Comparison of ENCODE assay signal across 12 cellular contexts in the genomic region with DNA sequence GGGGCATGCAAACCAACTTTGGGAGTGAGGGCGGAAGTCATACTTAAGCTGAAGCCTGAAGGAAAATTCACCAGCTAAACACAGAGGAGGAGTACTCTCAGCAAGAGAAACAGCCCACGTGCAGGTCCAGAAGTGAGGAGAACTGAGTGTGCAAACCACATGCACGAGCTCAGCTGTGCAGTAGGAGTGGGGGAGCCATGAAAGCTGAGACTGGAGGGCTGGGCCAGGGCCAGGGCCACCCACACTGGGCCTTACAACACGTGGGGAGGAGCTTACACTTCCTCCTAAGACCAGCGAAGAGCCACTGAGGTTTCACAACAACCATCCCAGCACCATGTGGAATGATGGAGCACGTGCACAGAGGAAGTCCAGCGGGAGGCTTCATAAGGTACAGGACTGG. TPM values are rescaled to one million over a fixed set of nuclear protein-coding genes. Genes with fewer than 3 reads are reported as not detected.
DNase-seq lines count a peak whose midpoint lies in the region; ATAC-seq and TF ChIP-seq lines count a peak whose summit lies in the region.
"Had no signal": no experiment of that assay in that cellular context is flagged by ENCODE, and none has a peak within 500 bp of the region (broad histone marks: within the 10 kb centered on the region; RNA-seq: fewer than 3 reads in every experiment).

No MANE protein-coding gene starts in this region.

- H3K9ac ChIP-seq in IMR-90 (ENCODE audit: low read depth, low read length) (no peak overlapping the region), smooth muscle cell (ENCODE audit: low read depth) (no peak overlapping the region)

- H3K4me1 ChIP-seq in IMR-90 (ENCODE audit: control insufficient read depth, insufficient read depth, low read length) (no peaks in the 10 kb centered on the region), smooth muscle cell (ENCODE audit: low read depth) (no peaks in the 10 kb centered on the region)
- H3K4me1 ChIP-seq: sigmoid colon had no signal

- peaks cover 12% of the 10 kb centered on the region for H3K9me3 Mint-ChIP-seq in stimulated activated effector memory CD8-positive, alpha-beta T cell treated with anti-CD3 and anti-CD28 coated beads, Interleukin-12 subunit alpha, Interleukin-12 subunit beta, amount 100 ng/mL, for 72 hours

- WGBS in IMR-90 (ENCODE audit: extremely low coverage in 2 of 2, insufficient read length in 1 of 2), 2 experiments: 33% methylated on average over 1 of the region's 7 CpGs; no CpG with 5 or more reads in 1 of the 2 experiments
- 40% methylated on average over 7 of the region's 7 CpGs for WGBS in smooth muscle cell (ENCODE audit: low lambda C conversion rate)

- peaks cover under 1% of the 10 kb centered on the region for H3K4me1 Mint-ChIP-seq in stimulated activated effector memory CD8-positive, alpha-beta T cell treated with anti-CD3 and anti-CD28 coated beads, Interleukin-12 subunit alpha, Interleukin-12 subunit beta, amount 100 ng/mL, for 72 hours

- TF ChIP-seq CTCF in IMR-90 (conservative IDR thresholded peaks at IDR 0.05; ENCODE audit: low read depth, low read length) (no peak), astrocyte of the spinal cord (IDR thresholded peaks at IDR 0.05; ENCODE audit: low read depth, low read length) (no peak), smooth muscle cell (IDR thresholded peaks at IDR 0.05; ENCODE audit: borderline replicate concordance, insufficient read depth, poor library complexity, severe bottlenecking) (no peak)

- H3K27me3 ChIP-seq in IMR-90 (ENCODE audit: control insufficient read depth, insufficient read depth, low read length) (peaks cover 9% of the 10 kb centered on the region), smooth muscle cell (ENCODE audit: low read depth) (peaks cover 4% of the 10 kb centered on the region)
- H3K27me3 ChIP-seq: sigmoid colon had no signal

- no peak overlapping the region for H2BK5ac ChIP-seq in IMR-90 (ENCODE audit: low read depth, low read length, poor library complexity, severe bottlenecking)

- no peak overlapping the region for H2BK15ac ChIP-seq in IMR-90 (ENCODE audit: low read depth, low read length)

- H3K79me1 ChIP-seq in IMR-90 (ENCODE audit: low read depth in 1 of 2, low read length in 2 of 2): no peaks in the 10 kb centered on the region

- H3K27ac ChIP-seq in IMR-90 (ENCODE audit: insufficient read depth, low read length) (no peak overlapping the region), smooth muscle cell (ENCODE audit: low read depth) (no peak overlapping the region)
- H3K27ac ChIP-seq: sigmoid colon had no signal

- no peak overlapping the region for H3K4me2 ChIP-seq in IMR-90 (ENCODE audit: low read depth, low read length)
- H3K4me2 ChIP-seq in smooth muscle cell: no peak overlapping the region

- in situ Hi-C loops in IMR-90 (cut with MboI; ENCODE audit: low sequenced_read_pairs) (loop anchor here (25.0 kb wide), 1 partner anchor 155 kb away; no protein-coding TSS in a partner anchor), astrocyte of the spinal cord (cut with HindIII; ENCODE audit: low sequenced_read_pairs) (no loop called here)

- H3F3A ChIP-seq in smooth muscle cell (ENCODE audit: low read depth): no peaks in the 10 kb centered on the region

- H4K91ac ChIP-seq in IMR-90 (ENCODE audit: insufficient read depth, low read depth, low read length): no peak overlapping the region

- H2BK20ac ChIP-seq in IMR-90 (ENCODE audit: low read depth, low read length): no peak overlapping the region

- no peak overlapping the region for H3K4me3 Mint-ChIP-seq in stimulated activated effector memory CD8-positive, alpha-beta T cell treated with anti-CD3 and anti-CD28 coated beads, Interleukin-12 subunit alpha, Interleukin-12 subunit beta, amount 100 ng/mL, for 72 hours
- H3K4me3 Mint-ChIP-seq: CD4-positive, CD25-positive, alpha-beta regulatory T cell had no signal

- no peak overlapping the region for H3K14ac ChIP-seq in IMR-90 (replicated peaks; ENCODE audit: low read depth, low read length)

- no peak overlapping the region for H3K4ac ChIP-seq in IMR-90 (ENCODE audit: low read depth, low read length)

- no peak overlapping the region for H2BK120ac ChIP-seq in IMR-90 (ENCODE audit: low read depth, low read length)

- H3K56ac ChIP-seq in IMR-90 (ENCODE audit: extremely low read depth, insufficient read depth, low read length): no peak overlapping the region

- H3K18ac ChIP-seq in IMR-90 (ENCODE audit: low read depth, low read length): no peak overlapping the region

- no peak overlapping the region for H3K27ac Mint-ChIP-seq in stimulated activated effector memory CD8-positive, alpha-beta T cell treated with anti-CD3 and anti-CD28 coated beads, Interleukin-12 subunit alpha, Interleukin-12 subunit beta, amount 100 ng/mL, for 72 hours

- POLR2A ChIA-PET in IMR-90 (lab: Charles Lee; ENCODE audit: unreplicated experiment): no interaction called here

- H3K36me3 ChIP-seq in IMR-90 (ENCODE audit: control insufficient read depth, insufficient read depth, low read length): no peaks in the 10 kb centered on the region
- H3K36me3 ChIP-seq in smooth muscle cell (ENCODE audit: low read depth): no peaks in the 10 kb centered on the region
- H3K36me3 ChIP-seq: sigmoid colon had no signal

- H3K9me3 ChIP-seq in IMR-90 (ENCODE audit: control insufficient read depth, insufficient read depth, low read length) (peaks cover 8% of the 10 kb centered on the region), smooth muscle cell (replicated peaks; ENCODE audit: low read depth) (peaks cover 6% of the 10 kb centered on the region)

- CTCF ChIA-PET in IMR-90 (lab: Yijun Ruan, JAX): interaction anchor here (0.6 to 1.8 kb wide), 4 partner anchors 10 to 629 kb away, joined by 3 to 6 read pairs (median 4); no protein-coding TSS in a partner anchor

- intact Hi-C loops in IMR-90 (cut with micrococcal nuclease): no loop called here

- TF ChIP-seq RAD21 in IMR-90 (IDR thresholded peaks at IDR 0.05; ENCODE audit: low read length): no peak

- H3K9me1 ChIP-seq in IMR-90 (ENCODE audit: insufficient read depth, low read length): no peaks in the 10 kb centered on the region

- dilution Hi-C loops in IMR-90 (cut with HindIII; ENCODE audit: low sequenced_read_pairs, unreplicated experiment): no loop called here

- no TSS peak for BruUV-seq in IMR-90 (replicated peaks; lab: Mats Ljungman, UMichigan)

- H2AFZ ChIP-seq in IMR-90 (replicated peaks; ENCODE audit: low read length, poor library complexity): peak overlapping the region; percentile 74
- no peak overlapping the region for H2AFZ ChIP-seq in smooth muscle cell (ENCODE audit: low read depth)

- DNase-seq in AG08396 (ENCODE audit: low spot score) (peak; percentile 56), IMR-90 (peak; percentile 86), astrocyte of the spinal cord (ENCODE audit: low read depth, low spot score) (peak; percentile 22), left kidney (ENCODE audit: low read depth, low spot score) (peak; percentile 66), NCI-H510A treated with DMSO at 0.1 percent for 48 hours (lab: John Stamatoyannopoulos, UW) (no peak), smooth muscle cell (lab: John Stamatoyannopoulos, UW; ENCODE audit: unreplicated experiment) (no peak), NCI-H774 (lab: John Stamatoyannopoulos, UW) (no peak)
- DNase-seq in stimulated activated effector memory CD8-positive, alpha-beta T cell treated with anti-CD3 and anti-CD28 coated beads, Interleukin-12 subunit alpha, Interleukin-12 subunit beta, amount 100 ng/mL, for 72 hours (ENCODE audit: low spot score in 2 of 2): no peak
- DNase-seq: CD4-positive, CD25-positive, alpha-beta regulatory T cell; NCI-H2171; SHP77 treated with DMSO at 0.1 percent for 48 hours; sigmoid colon had no signal

- H4K8ac ChIP-seq in IMR-90 (ENCODE audit: low read depth in 2 of 2, low read length in 2 of 2): no peak overlapping the region

- peaks cover 7% of the 10 kb centered on the region for H3K36me3 Mint-ChIP-seq in stimulated activated effector memory CD8-positive, alpha-beta T cell treated with anti-CD3 and anti-CD28 coated beads, Interleukin-12 subunit alpha, Interleukin-12 subunit beta, amount 100 ng/mL, for 72 hours
- H3K36me3 Mint-ChIP-seq: CD4-positive, CD25-positive, alpha-beta regulatory T cell had no signal

- H4K5ac ChIP-seq in IMR-90 (ENCODE audit: low read depth, low read length): no peak overlapping the region

- H4K20me1 ChIP-seq in IMR-90 (ENCODE audit: insufficient read depth, low read length): no peaks in the 10 kb centered on the region
- H4K20me1 ChIP-seq in smooth muscle cell (ENCODE audit: low read depth): no peaks in the 10 kb centered on the region

- H3K79me2 ChIP-seq in smooth muscle cell (ENCODE audit: low read depth): no peaks in the 10 kb centered on the region

- H2AK5ac ChIP-seq in IMR-90 (ENCODE audit: low read depth, low read length): no peak overlapping the region

- no peak overlapping the region for H3K23ac ChIP-seq in IMR-90 (ENCODE audit: low read depth, low read length)

- H2AK9ac ChIP-seq in IMR-90 (replicated peaks; ENCODE audit: low read depth, low read length, poor library complexity): peak overlapping the region; percentile 44

- ATAC-seq in IMR-90 (ENCODE audit: low read depth): peak; percentile 95
- ATAC-seq in stimulated activated effector memory CD8-positive, alpha-beta T cell treated with anti-CD3 and anti-CD28 coated beads, Interleukin-12 subunit alpha, Interleukin-12 subunit beta, amount 100 ng/mL, for 72 hours: no peak

- TF ChIP-seq POLR2A in IMR-90 (IDR thresholded peaks at IDR 0.05; ENCODE audit: low read depth, low read length): no peak

- no peak overlapping the region for H3K4me3 ChIP-seq in IMR-90 (ENCODE audit: insufficient read depth, low read depth, low read length)
- H3K4me3 ChIP-seq in astrocyte of the spinal cord (ENCODE audit: low read depth, low read length): no peak overlapping the region
- H3K4me3 ChIP-seq in smooth muscle cell: no peak overlapping the region
- H3K4me3 ChIP-seq: sigmoid colon had no signal

TF ChIP-seq in IMR-90, 13 proteins besides CTCF, POLR2A, EP300 and RAD21 (continues in another document):
- no peak for TF ChIP-seq MAFK (IDR thresholded peaks at IDR 0.05; ENCODE audit: low read depth, low read length)
- TF ChIP-seq FOS (IDR thresholded peaks at IDR 0.05; ENCODE audit: low read depth, low read length): no peak
- peak; percentile 94 for TF ChIP-seq BHLHE40 (IDR thresholded peaks at IDR 0.05; ENCODE audit: low read depth, low read length)
- TF ChIP-seq RCOR1 (IDR thresholded peaks at IDR 0.05; ENCODE audit: insufficient replicate concordance, low read length): no peak
- no peak for TF ChIP-seq CHD1 (IDR thresholded peaks at IDR 0.05; ENCODE audit: low read depth, low read length)

RNA-seq across cellular contexts. Expression of a gene that starts 9.3 kb away (rescaled TPM):
- total RNA-seq in IMR-90 (2012; rRNA removed): 9.1 and 10.3 TPM in 2 replicates
- 10.1 and 10.3 TPM in 2 replicates for polyA plus RNA-seq in IMR-90 (2012; rRNA removed)
- polyA plus RNA-seq in IMR-90 (2012; cell fraction: cytosol; rRNA removed): 6.8 TPM in 2 replicates
- polyA plus RNA-seq in IMR-90 (2012; cell fraction: nucleus; rRNA removed; ENCODE audit: low replicate concordance): 5.9 and 8.3 TPM in 2 replicates
- total RNA-seq in smooth muscle cell: 3.7 and 4.5 TPM in 2 replicates
- 6.3 and 7.5 TPM in 2 replicates for polyA plus RNA-seq in smooth muscle cell

Comparison
In these comparisons a context has a peak if more than half of its experiments do, and no peak if none do; other contexts are left out.
1. DNase-seq: peak in AG08396 (single experiment), IMR-90 (single experiment), astrocyte of the spinal cord (single experiment) and left kidney (single experiment); none in NCI-H510A treated with DMSO at 0.1 percent for 48 hours (single experiment), smooth muscle cell (single experiment), stimulated activated effector memory CD8-positive, alpha-beta T cell treated with anti-CD3 and anti-CD28 coated beads, Interleukin-12 subunit alpha, Interleukin-12 subunit beta, amount 100 ng/mL, for 72 hours (0 of 2) and NCI-H774 (single experiment).